Comparison of ENCODE assay signal across 8 cellular contexts in genomic region chr14:39102265-39102968, GRCh38. TPM values are rescaled to one million over a fixed set of nuclear protein-coding genes. Genes with fewer than 3 reads are reported as not detected.
DNase-seq lines count a peak whose midpoint lies in the region; ATAC-seq, FAIRE-seq and TF ChIP-seq lines count a peak whose summit lies in the region.

No MANE protein-coding gene starts in this region.

- CTCF ChIA-PET in activated B cell treated with CpG ODN at 0.5 μM for 24 hours (lab: Charles Lee): interaction anchor here (2.5 kb wide), 1 partner anchor 11 kb away, joined by 11 read pairs; the partner anchor contains the start of gene GEMIN2

- peak overlapping the region; percentile 91 for H3K9ac ChIP-seq in DND-41 (ENCODE audit: low read depth, low read length)

- peak overlapping the region; percentile 91 for H3K27ac ChIP-seq in DND-41 (ENCODE audit: low read length)

- no peaks in the 10 kb centered on the region for H3K27me3 Mint-ChIP-seq in activated B cell treated with CpG ODN at 0.5 μM for 24 hours

- H3K4me1 ChIP-seq in DND-41 (ENCODE audit: insufficient read depth, low read length) (peaks cover 42% of the 10 kb centered on the region), neuron (ENCODE audit: insufficient read depth, low read length) (peaks cover 8% of the 10 kb centered on the region)

- no peaks in the 10 kb centered on the region for H3K9me3 Mint-ChIP-seq in activated B cell treated with CpG ODN at 0.5 μM for 24 hours

- FAIRE-seq in frontal cortex (lab: Jason Lieb, UNC): no peak

- POLR2A ChIA-PET in activated B cell treated with CpG ODN at 0.5 μM for 24 hours (lab: Charles Lee): interaction anchor here (0.8 to 4.2 kb wide), 12 partner anchors 9 to 332 kb away, joined by 3 to 85 read pairs (median 12); partner anchors contain the start of genes FBXO33, GEMIN2, PNN and TRAPPC6B

- H2AFZ ChIP-seq in DND-41 (ENCODE audit: low read depth, low read length): peak overlapping the region; percentile 93
- peak overlapping the region; percentile 92 for H2AFZ ChIP-seq in neuron (ENCODE audit: low read depth, low read length)

- H3K36me3 ChIP-seq in DND-41 (ENCODE audit: insufficient read depth, low read length) (no peaks in the 10 kb centered on the region; the same call in 1 of the 2 replicates), neuron (ENCODE audit: insufficient read depth, low read length) (peaks cover 5% of the 10 kb centered on the region)

- H4K20me1 ChIP-seq in DND-41 (ENCODE audit: insufficient read depth, low read length): no peaks in the 10 kb centered on the region

- peak overlapping the region; percentile 90 for H3K27ac Mint-ChIP-seq in activated B cell treated with CpG ODN at 0.5 μM for 24 hours

- H3K36me3 Mint-ChIP-seq in activated B cell treated with CpG ODN at 0.5 μM for 24 hours (ENCODE audit: low read depth): peaks cover 8% of the 10 kb centered on the region

- ATAC-seq in DND-41 (ENCODE audit: insufficient read depth, low read depth) (peak; percentile 42), GM21360 (IDR thresholded peaks at IDR 0.05; ENCODE audit: unreplicated experiment) (peak; percentile 31), activated B cell treated with CpG ODN at 0.5 μM for 24 hours (ENCODE audit: low read depth) (no peak), HG03565 (IDR thresholded peaks at IDR 0.05; ENCODE audit: unreplicated experiment) (no peak), GM19328 (IDR thresholded peaks at IDR 0.05; ENCODE audit: unreplicated experiment) (no peak)

- peak overlapping the region; percentile 74 for H3K4me2 ChIP-seq in DND-41 (ENCODE audit: insufficient read depth, low read length)

- peaks cover 59% of the 10 kb centered on the region for H3K79me2 ChIP-seq in DND-41 (ENCODE audit: insufficient read depth, low read length)

- H3K27me3 ChIP-seq in DND-41 (ENCODE audit: insufficient read depth, low read length, poor library complexity): no peaks in the 10 kb centered on the region
- no peaks in the 10 kb centered on the region for H3K27me3 ChIP-seq in neuron (ENCODE audit: insufficient read depth, low read length)

- H3K9me3 ChIP-seq in DND-41 (ENCODE audit: insufficient read depth, low read length, severe bottlenecking) (no peaks in the 10 kb centered on the region), neuron (ENCODE audit: low read length) (no peaks in the 10 kb centered on the region)

- H3K4me3 ChIP-seq in DND-41 (ENCODE audit: low read depth in 1 of 2, low read length in 2 of 2) (peak overlapping the region; percentile 71 to 93), neuron (ENCODE audit: low read length) (peak overlapping the region; percentile 96)

- TF ChIP-seq CTCF in DND-41 (IDR thresholded peaks at IDR 0.05; ENCODE audit: borderline replicate concordance, extremely low read depth, low read length, poor library complexity, severe bottlenecking) (no peak), activated B cell treated with CpG ODN at 0.5 μM for 24 hours (IDR thresholded peaks at IDR 0.05) (no peak)

- peaks cover 42% of the 10 kb centered on the region for H3K4me1 Mint-ChIP-seq in activated B cell treated with CpG ODN at 0.5 μM for 24 hours

- no peak for DNase-seq in DND-41
- peak; percentile 20 for DNase-seq in HT1080 (ENCODE audit: low read depth)
- DNase-seq in activated B cell treated with CpG ODN at 0.5 μM for 24 hours: no peak
- peak; percentile 18 to 36 for DNase-seq in frontal cortex (ENCODE audit: low spot score in 2 of 2)

- peak overlapping the region; percentile 96 for H3K4me3 Mint-ChIP-seq in activated B cell treated with CpG ODN at 0.5 μM for 24 hours

- intact Hi-C loops in activated B cell treated with CpG ODN at 0.5 μM for 24 hours (cut with micrococcal nuclease): no loop called here

RNA-seq across cellular contexts. Expression of gene SEC23A, which starts 0.6 kb away (rescaled TPM):
- total RNA-seq in HT1080 (2014; rRNA removed; shearing (Covaris generic)): 95.6 and 108 TPM in 2 replicates
- 54.1 and 68.1 TPM in 2 replicates for polyA plus RNA-seq in HT1080 (2015; cell fraction: cytosol; rRNA removed)
- polyA plus RNA-seq in HT1080 (2015; cell fraction: nucleus; rRNA removed): 62.1 and 63.4 TPM in 2 replicates
- total RNA-seq in activated B cell treated with CpG ODN at 0.5 μM for 24 hours (38.3 and 39.4 TPM in 2 replicates), frontal cortex (182 TPM)

RNA-seq across cellular contexts. Expression of gene GEMIN2, which starts 11.7 kb away (rescaled TPM):
- total RNA-seq in HT1080 (2014; rRNA removed; shearing (Covaris generic)): 34.5 and 36.2 TPM in 2 replicates
- polyA plus RNA-seq in HT1080 (2015; cell fraction: cytosol; rRNA removed): 23.2 and 29.0 TPM in 2 replicates
- polyA plus RNA-seq in HT1080 (2015; cell fraction: nucleus; rRNA removed): 36.6 and 37.7 TPM in 2 replicates
- total RNA-seq in activated B cell treated with CpG ODN at 0.5 μM for 24 hours (12.3 and 12.6 TPM in 2 replicates), frontal cortex (62.0 TPM)

Comparison
In these comparisons a context has a peak if more than half of its experiments do, and no peak if none do; other contexts are left out.
1. ATAC-seq: peak in DND-41 (single experiment) and GM21360 (single experiment); none in activated B cell treated with CpG ODN at 0.5 μM for 24 hours (single experiment), HG03565 (single experiment) and GM19328 (single experiment).
2. DNase-seq: peak in HT1080 (single experiment) and frontal cortex (2 of 2); none in DND-41 (single experiment) and activated B cell treated with CpG ODN at 0.5 μM for 24 hours (single experiment).